ENCODE assay signal across 14 cellular contexts in the genomic region with DNA sequence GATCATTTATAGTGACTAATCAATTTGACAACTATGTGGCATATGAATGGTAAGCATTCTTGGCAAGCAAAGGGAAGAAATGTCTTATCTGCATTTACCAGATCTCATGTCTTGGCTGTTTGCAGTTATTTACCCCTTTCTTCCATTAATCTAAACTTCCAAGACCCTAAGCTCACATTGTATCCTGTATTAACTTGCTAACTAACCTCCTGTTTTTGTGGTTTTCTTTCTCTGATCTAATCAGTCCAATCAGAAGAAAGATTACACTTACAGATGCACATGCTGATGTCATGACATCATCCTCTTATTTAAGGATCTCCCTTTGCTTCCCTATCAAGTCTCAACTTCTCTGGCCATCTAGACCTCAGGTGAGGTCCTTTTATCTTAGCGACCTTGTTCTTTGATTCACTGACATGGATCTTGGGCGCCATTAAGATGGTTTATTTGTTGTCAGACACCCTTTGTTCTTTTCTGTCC.
DNase-seq lines count a peak whose midpoint lies in the region; ATAC-seq, FAIRE-seq and TF ChIP-seq lines count a peak whose summit lies in the region.
"Had no signal": no experiment of that assay in that cellular context is flagged by ENCODE, and none has a peak within 500 bp of the region (broad histone marks: within the 10 kb centered on the region; RNA-seq: fewer than 3 reads in every experiment).

No MANE protein-coding gene starts in this region.

- no peaks in the 10 kb centered on the region for H3K9me3 ChIP-seq in K562 (replicated peaks; ENCODE audit: control insufficient read depth, insufficient read depth, low read depth, low read length)
- H3K9me3 ChIP-seq: right atrium auricular region had no signal

- H3K4me3 ChIP-seq in Jurkat, Clone E6-1 (ENCODE audit: low read length) = no peak overlapping the region
- no peak overlapping the region for H3K4me3 ChIP-seq in K562
- no peak overlapping the region for H3K4me3 ChIP-seq in kidney epithelial cell (ENCODE audit: low read depth, low read length)
- H3K4me3 ChIP-seq: right atrium auricular region had no signal

- no TSS peak for BruUV-seq in K562 (replicated peaks; lab: Mats Ljungman, UMichigan)

- in situ Hi-C loops in K562 (cut with MboI) = no loop called here

- no peak overlapping the region for H3K27ac ChIP-seq in K562 (ENCODE audit: extremely low read depth, low read depth, low read length)
- no peak overlapping the region for H3K27ac ChIP-seq in substantia nigra (ENCODE audit: low read depth, low read length, poor library complexity, severe bottlenecking)
- H3K27ac ChIP-seq: right atrium auricular region had no signal

- H3K79me2 ChIP-seq in K562 (ENCODE audit: control insufficient read depth, insufficient read depth, low read length) = no peaks in the 10 kb centered on the region

- DNase-seq in CMK (ENCODE audit: low read depth) (peak; percentile 35), K562 (ENCODE audit: extremely low read depth in 1 of 4, low spot score in 3 of 4) (no peak), kidney epithelial cell (ENCODE audit: low read depth) (peak; percentile 28), NCI-H774 (lab: John Stamatoyannopoulos, UW) (no peak), T-helper 9 cell (no peak), substantia nigra (lab: John Stamatoyannopoulos, UW) (no peak)
- peak; percentile 57 for DNase-seq in Jurkat, Clone E6-1 (ENCODE audit: low read depth, low spot score)
- DNase-seq: activated B cell treated with CpG ODN at 0.5 μM for 24 hours; C1 segment of cervical spinal cord; kidney; stimulated activated CD4-positive, alpha-beta T cell treated with anti-CD3 and anti-CD28 coated beads, Interleukin-4, amount 100 ng/mL, for 24 hours had no signal

- no peak overlapping the region for H3K9ac ChIP-seq in K562 (ENCODE audit: insufficient read depth in 1 of 2, low read depth in 2 of 2, low read length in 2 of 2)

- no peaks in the 10 kb centered on the region for H4K20me1 ChIP-seq in K562 (replicated peaks; ENCODE audit: control insufficient read depth, insufficient read depth, low read length)

- POLR2A ChIA-PET in K562 (lab: Yijun Ruan, JAX) = interaction anchor here (0.7 kb wide), 1 partner anchor 142 kb away, joined by 3 read pairs; no protein-coding TSS in a partner anchor

- H3K36me3 ChIP-seq in K562 (ENCODE audit: control insufficient read depth, insufficient read depth, low read length) = no peaks in the 10 kb centered on the region
- no peaks in the 10 kb centered on the region for H3K36me3 ChIP-seq in kidney epithelial cell (ENCODE audit: control insufficient read depth, insufficient read depth, low read length)
- H3K36me3 ChIP-seq: right atrium auricular region had no signal

- TF ChIP-seq RAD21 in K562 (CRISPR knock-in tag; conservative IDR thresholded peaks at IDR 0.05 in 1 of 2, IDR thresholded peaks at IDR 0.05 in 1 of 2) = no peak

- no peak for ATAC-seq in K562
- no peak for ATAC-seq in GM18505 (IDR thresholded peaks at IDR 0.05; ENCODE audit: unreplicated experiment)

- TF ChIP-seq EP300 in K562 (IDR thresholded peaks at IDR 0.05; ENCODE audit: low read length) = no peak

- TF ChIP-seq CTCF in K562 (IDR thresholded peaks at IDR 0.05 in 2 of 3, conservative IDR thresholded peaks at IDR 0.05 in 1 of 3; ENCODE audit: insufficient read depth in 2 of 3, low read depth in 1 of 3, low read length in 3 of 3) = no peak
- no peak for TF ChIP-seq CTCF in kidney epithelial cell (IDR thresholded peaks at IDR 0.05; ENCODE audit: insufficient read depth, low read length, poor library complexity, severe bottlenecking)

- H3K27me3 ChIP-seq in K562 (ENCODE audit: control insufficient read depth in 2 of 2, insufficient read depth in 2 of 2, low read length in 2 of 2) (no peaks in the 10 kb centered on the region), kidney epithelial cell (ENCODE audit: control insufficient read depth, insufficient read depth, low read length) (no peaks in the 10 kb centered on the region)
- H3K27me3 ChIP-seq: right atrium auricular region had no signal

- H3K9me1 ChIP-seq in K562 (ENCODE audit: control insufficient read depth, insufficient read depth, low read length) = no peaks in the 10 kb centered on the region

- no peak overlapping the region for H2AFZ ChIP-seq in K562 (ENCODE audit: low read depth, low read length)

- 7% methylated on average over 2 of the region's 2 CpGs for WGBS in K562 (ENCODE audit: insufficient coverage, low coverage, missing lambda C conversion rate)

- H3K4me1 ChIP-seq in K562 (replicated peaks in 1 of 2; ENCODE audit: control insufficient read depth in 2 of 2, insufficient read depth in 2 of 2, low read length in 2 of 2) = peaks cover 2 to 28% of the 10 kb centered on the region in 2 experiments; a peak in 3 of 5 replicates
- H3K4me1 ChIP-seq: right atrium auricular region had no signal

- intact Hi-C loops in K562 (cut with micrococcal nuclease) = no loop called here

- TF ChIP-seq POLR2A in K562 (conservative IDR thresholded peaks at IDR 0.05) = no peak
- no peak for TF ChIP-seq POLR2A in GM18505 (IDR thresholded peaks at IDR 0.05; ENCODE audit: borderline replicate concordance, extremely low read depth, insufficient read depth, insufficient read length)

- no peak overlapping the region for H3K4me2 ChIP-seq in K562 (ENCODE audit: insufficient read depth, low read length)

- no peak for FAIRE-seq in K562 (lab: Jason Lieb, UNC)
- FAIRE-seq: frontal cortex, kidney had no signal

- CTCF ChIA-PET in K562 (lab: Yijun Ruan, JAX; ENCODE audit: low intra/inter-chr PET ratio) = no interaction called here

TF ChIP-seq in K562, 482 proteins besides CTCF, POLR2A, EP300 and RAD21 (continues in another document):
- TF ChIP-seq TCF3 (CRISPR knock-in tag; IDR thresholded peaks at IDR 0.05) (peak; percentile 34; the same call in 1 of the 2 replicates), NR4A1 (CRISPR knock-in tag; IDR thresholded peaks at IDR 0.05) (no peak), NR4A1 (tag; IDR thresholded peaks at IDR 0.05) (no peak), EHMT2 (IDR thresholded peaks at IDR 0.05) (no peak), BDP1 (IDR thresholded peaks at IDR 0.05; ENCODE audit: insufficient read depth, insufficient read length) (no peak), FOXA3 (CRISPR knock-in tag; conservative IDR thresholded peaks at IDR 0.05 in 1 of 2, IDR thresholded peaks at IDR 0.05 in 1 of 2) (no peak), ZNF134 (CRISPR knock-in tag; conservative IDR thresholded peaks at IDR 0.05) (no peak), SIRT6 (IDR thresholded peaks at IDR 0.05; ENCODE audit: low read depth, low read length) (no peak), SUPT5H (IDR thresholded peaks at IDR 0.05) (no peak), ZNF668 (CRISPR knock-in tag; IDR thresholded peaks at IDR 0.05) (no peak), TRIM25 (IDR thresholded peaks at IDR 0.05; ENCODE audit: borderline replicate concordance) (no peak), DPF2 (IDR thresholded peaks at IDR 0.05) (peak; percentile 50; the same call in 1 of the 2 replicates), SIN3B (IDR thresholded peaks at IDR 0.05; ENCODE audit: low read depth) (no peak), HMBOX1 (IDR thresholded peaks at IDR 0.05) (peak; percentile 84), GATA2 (CRISPR knock-in tag; IDR thresholded peaks at IDR 0.05) (no peak), NELFE (IDR thresholded peaks at IDR 0.05; ENCODE audit: insufficient read depth, insufficient read length) (no peak)
- TF ChIP-seq, protein P1, sequence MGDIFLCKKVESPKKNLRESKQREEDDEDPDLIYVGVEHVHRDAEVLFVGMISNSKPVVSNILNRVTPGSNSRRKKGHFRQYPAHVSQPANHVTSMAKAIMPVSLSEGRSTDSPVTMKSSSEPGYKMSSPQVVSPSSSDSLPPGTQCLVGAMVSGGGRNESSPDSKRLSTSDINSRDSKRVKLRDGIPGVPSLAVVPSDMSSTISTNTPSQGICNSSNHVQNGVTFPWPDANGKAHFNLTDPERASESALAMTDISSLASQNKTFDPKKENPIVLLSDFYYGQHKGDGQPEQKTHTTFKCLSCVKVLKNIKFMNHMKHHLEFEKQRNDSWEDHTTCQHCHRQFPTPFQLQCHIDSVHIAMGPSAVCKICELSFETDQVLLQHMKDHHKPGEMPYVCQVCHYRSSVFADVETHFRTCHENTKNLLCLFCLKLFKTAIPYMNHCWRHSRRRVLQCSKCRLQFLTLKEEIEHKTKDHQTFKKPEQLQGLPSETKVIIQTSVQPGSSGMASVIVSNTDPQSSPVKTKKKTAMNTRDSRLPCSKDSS (IDR thresholded peaks at IDR 0.05; ENCODE audit: low read depth, partially characterized antibody) = no peak

Comparison
In these comparisons a context has a peak if more than half of its experiments do, and no peak if none do; other contexts are left out.
1. DNase-seq: peak in CMK (single experiment), Jurkat, Clone E6-1 (single experiment) and kidney epithelial cell (single experiment); none in K562 (0 of 4), NCI-H774 (single experiment), T-helper 9 cell (single experiment) and substantia nigra (0 of 49).